Comparison of ENCODE assay signal across 8 cellular contexts in genomic region chr13:30744056-30744684, GRCh38. TPM values are rescaled to one million over a fixed set of nuclear protein-coding genes. Genes with fewer than 3 reads are reported as not detected.
DNase-seq lines count a peak whose midpoint lies in the region; ATAC-seq, FAIRE-seq and TF ChIP-seq lines count a peak whose summit lies in the region.

No MANE protein-coding gene starts in this region.

- peak; percentile 94 for ATAC-seq in HG02610 (IDR thresholded peaks at IDR 0.05; ENCODE audit: unreplicated experiment)

- TF ChIP-seq POLR2A in GM12892 (IDR thresholded peaks at IDR 0.05; ENCODE audit: low read depth, low read length) = no peak
- TF ChIP-seq POLR2A in lower leg skin (IDR thresholded peaks at IDR 0.05) = no peak

- no peak overlapping the region for H3K4me3 ChIP-seq in left ventricle myocardium inferior
- H3K4me3 ChIP-seq in lower leg skin (ENCODE audit: low read depth, poor library complexity, severe bottlenecking) = no peak overlapping the region

- WGBS in lower leg skin, 2 donors = 63 to 73% methylated on average over 7 of the region's 7 CpGs

- peak; percentile 72 for DNase-seq in GM12892 (ENCODE audit: insufficient read length)
- peak; percentile 72 for DNase-seq in NCI-H526 treated with DMSO at 0.1 percent for 48 hours (lab: John Stamatoyannopoulos, UW)
- DNase-seq in activated T-cell treated with anti-CD3 and anti-CD28 coated beads for 24 hours (ENCODE audit: low read depth) = peak; percentile 78
- DNase-seq in left ventricle myocardium inferior = no peak
- DNase-seq in stimulated activated CD4-positive, alpha-beta T cell treated with anti-CD3 and anti-CD28 coated beads, Interleukin-4, amount 100 ng/mL, for 48 hours (ENCODE audit: low read depth in 2 of 2) = peak; percentile 62 to 78
- no peak for DNase-seq in lower leg skin (ENCODE audit: low spot score in 2 of 2)
- no peak for DNase-seq in NCI-H1417 (lab: John Stamatoyannopoulos, UW)

- H3K27ac ChIP-seq in left ventricle myocardium inferior (replicated peaks) = peak overlapping the region; percentile 50

- H3K36me3 ChIP-seq in left ventricle myocardium inferior = no peaks in the 10 kb centered on the region

- H3K27me3 ChIP-seq in left ventricle myocardium inferior (ENCODE audit: low read depth) = no peaks in the 10 kb centered on the region

- intact Hi-C loops in left ventricle myocardium inferior (cut with micrococcal nuclease) (no loop called here), lower leg skin (cut with DNase I; ENCODE audit: low total_unique reads) (no loop called here)

- peaks cover 42% of the 10 kb centered on the region for H3K4me1 ChIP-seq in left ventricle myocardium inferior

- TF ChIP-seq CTCF in left ventricle myocardium inferior (IDR thresholded peaks at IDR 0.05; ENCODE audit: borderline replicate concordance) = no peak
- TF ChIP-seq CTCF in lower leg skin (IDR thresholded peaks at IDR 0.05) = no peak

- no peaks in the 10 kb centered on the region for H3K9me3 ChIP-seq in left ventricle myocardium inferior (replicated peaks)

- FAIRE-seq in GM12892 (lab: Jason Lieb, UNC) = peak; percentile 98

RNA-seq across cellular contexts. Expression of gene ALOX5AP, which starts 8.8 kb away (rescaled TPM):
- 22.0 TPM for polyA plus RNA-seq in GM12892 (2012; ENCODE audit: missing spikeins)
- 7.2 TPM for total RNA-seq in left ventricle myocardium inferior
- 10 to 100 TPM in 1 of 4 donors, 1 to 10 TPM in 3; 4.2 to 10.9 (median 6.2) TPM for total RNA-seq in lower leg skin

Comparison
In these comparisons a context has a peak if more than half of its experiments do, and no peak if none do; other contexts are left out.
1. DNase-seq: peak in GM12892 (single experiment), NCI-H526 treated with DMSO at 0.1 percent for 48 hours (single experiment), activated T-cell treated with anti-CD3 and anti-CD28 coated beads for 24 hours (single experiment) and stimulated activated CD4-positive, alpha-beta T cell treated with anti-CD3 and anti-CD28 coated beads, Interleukin-4, amount 100 ng/mL, for 48 hours (2 of 2); none in left ventricle myocardium inferior (single experiment), lower leg skin (0 of 2) and NCI-H1417 (0 of 3).